In genomic region chr3:20056727-20057611, GRCh38 we compare ENCODE assay signal across 10 cellular contexts. TPM values are rescaled to one million over a fixed set of nuclear protein-coding genes. Genes with fewer than 3 reads are reported as not detected.
DNase-seq lines count a peak whose midpoint lies in the region; ATAC-seq and TF ChIP-seq lines count a peak whose summit lies in the region.
"Had no signal": no experiment of that assay in that cellular context is flagged by ENCODE, and none has a peak within 500 bp of the region (broad histone marks: within the 10 kb centered on the region; RNA-seq: fewer than 3 reads in every experiment).

No MANE protein-coding gene starts in this region.

- H3K9me3 Mint-ChIP-seq in chondrocyte (ENCODE audit: low read depth) = no peaks in the 10 kb centered on the region
- H3K9me3 Mint-ChIP-seq: central memory CD8-positive, alpha-beta T cell had no signal

- no peaks in the 10 kb centered on the region for H3K36me3 Mint-ChIP-seq in chondrocyte (ENCODE audit: low read depth)

- no peak overlapping the region for H3K4me3 Mint-ChIP-seq in chondrocyte (ENCODE audit: unreplicated experiment)
- H3K4me3 Mint-ChIP-seq: central memory CD8-positive, alpha-beta T cell had no signal

- no peak overlapping the region for H3K27ac Mint-ChIP-seq in chondrocyte (ENCODE audit: unreplicated experiment)

- TF ChIP-seq CTCF in chondrocyte (IDR thresholded peaks at IDR 0.05) = no peak

- H3K4me1 Mint-ChIP-seq in chondrocyte (ENCODE audit: low read depth) = peaks cover 3% of the 10 kb centered on the region

- H3K27me3 Mint-ChIP-seq in chondrocyte (ENCODE audit: low read depth) = no peaks in the 10 kb centered on the region
- H3K27me3 Mint-ChIP-seq: central memory CD8-positive, alpha-beta T cell had no signal

- peak; percentile 67 for DNase-seq in COLO829 (ENCODE audit: low spot score)
- DNase-seq in RKO (ENCODE audit: low spot score) = peak; percentile 93
- peak; percentile 75 for DNase-seq in glomerular visceral epithelial cell (ENCODE audit: extremely low spot score)
- no peak for DNase-seq in stimulated activated naive CD8-positive, alpha-beta T cell treated with anti-CD3 and anti-CD28 coated beads, Interleukin-15, Interleukin-2, amounts not matched to agents 100 U/mL and 50 U/mL, for 24 hours
- no peak for DNase-seq in NCI-H2081 treated with DMSO at 0.1 percent for 48 hours (lab: John Stamatoyannopoulos, UW)
- DNase-seq in NCI-H748 treated with DMSO at 0.1 percent for 48 hours (lab: John Stamatoyannopoulos, UW) = no peak
- no peak for DNase-seq in chondrocyte (ENCODE audit: low spot score)

- peak; percentile 34 for ATAC-seq in GM21723 (IDR thresholded peaks at IDR 0.05; ENCODE audit: unreplicated experiment)
- ATAC-seq in stimulated activated naive CD8-positive, alpha-beta T cell treated with anti-CD3 and anti-CD28 coated beads, Interleukin-15, Interleukin-2, amounts not matched to agents 100 U/mL and 50 U/mL, for 24 hours = peak; percentile 32

RNA-seq across cellular contexts. Expression of gene KAT2B, which starts 16.7 kb away (rescaled TPM):
- 8.1 to 13.8 TPM (median 8.9 TPM) in 3 replicates for total RNA-seq in chondrocyte

RNA-seq across cellular contexts. Expression of gene PP2D1, which starts 44.9 kb away (rescaled TPM):
- total RNA-seq in chondrocyte = not detected in 3 replicates
- total RNA-seq: subcutaneous adipose tissue had no signal

Comparison
In these comparisons a context has a peak if more than half of its experiments do, and no peak if none do; other contexts are left out.
1. DNase-seq: peak in COLO829 (single experiment), RKO (single experiment) and glomerular visceral epithelial cell (single experiment); none in stimulated activated naive CD8-positive, alpha-beta T cell treated with anti-CD3 and anti-CD28 coated beads, Interleukin-15, Interleukin-2, amounts not matched to agents 100 U/mL and 50 U/mL, for 24 hours (single experiment), NCI-H2081 treated with DMSO at 0.1 percent for 48 hours (single experiment), NCI-H748 treated with DMSO at 0.1 percent for 48 hours (single experiment) and chondrocyte (single experiment).